In genomic region chr1:248906741-248907661, GRCh38 we compare ENCODE assay signal across 8 cellular contexts. TPM values are rescaled to one million over a fixed set of nuclear protein-coding genes. Genes with fewer than 3 reads are reported as not detected.
DNase-seq lines count a peak whose midpoint lies in the region; ATAC-seq and TF ChIP-seq lines count a peak whose summit lies in the region.

No MANE protein-coding gene starts in this region.

- H3K27me3 ChIP-seq in CD4-positive, alpha-beta T cell (ENCODE audit: control insufficient read depth, insufficient read depth, low read length) = no peaks in the 10 kb centered on the region
- H3K27me3 ChIP-seq in HUES64 (ENCODE audit: insufficient read depth, low read length) (no peaks in the 10 kb centered on the region), mesenchymal stem cell (ENCODE audit: control insufficient read depth in 1 of 2, insufficient read depth in 1 of 2, low read length in 2 of 2) (peaks cover 0 to under 1% of the 10 kb centered on the region in 2 experiments), vagina (no peaks in the 10 kb centered on the region)

- H3K79me1 ChIP-seq in mesenchymal stem cell (replicated peaks; ENCODE audit: low read length, poor library complexity, severe bottlenecking) = peaks cover 33% of the 10 kb centered on the region

- H2BK15ac ChIP-seq in mesenchymal stem cell (ENCODE audit: low read depth, poor library complexity, severe bottlenecking) = peak overlapping the region; percentile 23

- H3K36me3 Mint-ChIP-seq in CD4-positive, alpha-beta T cell (ENCODE audit: low read depth) = peaks cover 16% of the 10 kb centered on the region

- POLR2A ChIA-PET in CD4-positive, alpha-beta T cell (lab: Charles Lee) = interaction anchor here (0.6 to 2.5 kb wide), 6 partner anchors 9 to 81 kb away, joined by 3 to 15 read pairs (median 8); partner anchors contain the start of genes SH3BP5L and ZNF672

- TF ChIP-seq POLR2A in vagina (IDR thresholded peaks at IDR 0.05) = no peak

- CTCF ChIA-PET in CD4-positive, alpha-beta T cell (lab: Charles Lee) = interaction anchor here (1.5 kb wide), 1 partner anchor 48 kb away, joined by 7 read pairs; the partner anchor contains the start of gene ZNF692

- H3K4me3 ChIP-seq in HUES64 (ENCODE audit: low read length) (peak overlapping the region; percentile 78), mesenchymal stem cell (ENCODE audit: insufficient read depth in 1 of 2, low read depth in 1 of 2, low read length in 2 of 2) (peak overlapping the region; percentile 65 to 94), vagina (peak overlapping the region; percentile 66 to 69)

- ATAC-seq in CD4-positive, alpha-beta T cell (ENCODE audit: poor library complexity) = peak; percentile 37
- peak; percentile 15 for ATAC-seq in GM21423 (IDR thresholded peaks at IDR 0.05; ENCODE audit: unreplicated experiment)

- H3K9me3 ChIP-seq in CD4-positive, alpha-beta T cell (ENCODE audit: control insufficient read depth, low read length) = no peaks in the 10 kb centered on the region
- H3K9me3 ChIP-seq in HUES64 (ENCODE audit: insufficient read depth, low read depth, low read length) = no peaks in the 10 kb centered on the region
- H3K9me3 ChIP-seq in mesenchymal stem cell (ENCODE audit: control insufficient read depth, low read length) = no peaks in the 10 kb centered on the region
- H3K9me3 ChIP-seq in vagina = no peaks in the 10 kb centered on the region

- H3K4ac ChIP-seq in mesenchymal stem cell (ENCODE audit: low read depth in 1 of 2, low read length in 2 of 2) = peak overlapping the region in 1 of 2 experiments; percentile 33

- peaks cover 9% of the 10 kb centered on the region; the same call in 1 of the 2 replicates for H3K36me3 ChIP-seq in HUES64 (ENCODE audit: insufficient read depth, low read length)
- peaks cover 0 to 3% of the 10 kb centered on the region in 2 experiments for H3K36me3 ChIP-seq in mesenchymal stem cell (ENCODE audit: control insufficient read depth in 1 of 2, insufficient read depth in 2 of 2, low read depth in 1 of 2, low read length in 2 of 2)
- H3K36me3 ChIP-seq in vagina = no peaks in the 10 kb centered on the region

- peak overlapping the region; percentile 92 for H3K4me3 Mint-ChIP-seq in CD4-positive, alpha-beta T cell

- peak; percentile 11 for TF ChIP-seq CTCF in CD4-positive, alpha-beta T cell (IDR thresholded peaks at IDR 0.05)
- no peak for TF ChIP-seq CTCF in vagina (IDR thresholded peaks at IDR 0.05)

- H2AFZ ChIP-seq in mesenchymal stem cell (ENCODE audit: low read depth, low read length) = no peak overlapping the region

- H3K23ac ChIP-seq in mesenchymal stem cell (ENCODE audit: low read length in 2 of 2) = no peak overlapping the region

- H3K18ac ChIP-seq in mesenchymal stem cell (ENCODE audit: low read depth in 1 of 2, low read length in 2 of 2) = peak overlapping the region; percentile 90 to 94

- H3K4me1 ChIP-seq in HUES64 (ENCODE audit: insufficient read depth, low read length) (peaks cover 19% of the 10 kb centered on the region), mesenchymal stem cell (ENCODE audit: control insufficient read depth, insufficient read depth, low read depth, low read length) (peaks cover 2% of the 10 kb centered on the region), vagina (peaks cover 15% of the 10 kb centered on the region)

- peak overlapping the region; percentile 65 for H3K27ac ChIP-seq in CD4-positive, alpha-beta T cell (ENCODE audit: low read depth, low read length)
- H3K27ac ChIP-seq in HUES64 (ENCODE audit: low read depth, low read length) (peak overlapping the region; percentile 82), mesenchymal stem cell (ENCODE audit: low read length, poor library complexity, severe bottlenecking) (peak overlapping the region; percentile 91), vagina (peak overlapping the region; percentile 92)

- H3K9ac ChIP-seq in HUES64 (ENCODE audit: low read depth, low read length) (peak overlapping the region; percentile 85), mesenchymal stem cell (ENCODE audit: low read length) (peak overlapping the region; percentile 97)

- peaks cover 34% of the 10 kb centered on the region for H3K4me1 Mint-ChIP-seq in CD4-positive, alpha-beta T cell (ENCODE audit: low read depth)

- peak overlapping the region; percentile 94 for H3K4me2 ChIP-seq in mesenchymal stem cell (ENCODE audit: low read length, poor library complexity, severe bottlenecking)

- no peaks in the 10 kb centered on the region for H3K9me3 Mint-ChIP-seq in CD4-positive, alpha-beta T cell

- H2BK5ac ChIP-seq in mesenchymal stem cell (ENCODE audit: low read depth, low read length, poor library complexity, severe bottlenecking) = no peak overlapping the region

- peak overlapping the region; percentile 50 for H4K91ac ChIP-seq in mesenchymal stem cell (ENCODE audit: low read length)

- no peak overlapping the region for H2BK12ac ChIP-seq in mesenchymal stem cell (ENCODE audit: low read length in 2 of 2)

- no peak overlapping the region for H2BK120ac ChIP-seq in mesenchymal stem cell (ENCODE audit: low read depth, low read length)

- DNase-seq in CD4-positive, alpha-beta T cell = no peak
- DNase-seq in cerebellar cortex (ENCODE audit: low spot score) (peak; percentile 13), mesenchymal stem cell (no peak), vagina (ENCODE audit: extremely low spot score in 2 of 2) (no peak), DMS153 treated with DMSO at 0.1 percent for 48 hours (lab: John Stamatoyannopoulos, UW; ENCODE audit: unreplicated experiment) (no peak), 8988T (no peak)

- no peak overlapping the region for H3K14ac ChIP-seq in mesenchymal stem cell (ENCODE audit: low read length in 2 of 2)

- WGBS in HUES64 = 30% methylated on average over 19 of the region's 19 CpGs
- WGBS in mesenchymal stem cell = 26% methylated on average over 19 of the region's 19 CpGs

- H3K27ac Mint-ChIP-seq in CD4-positive, alpha-beta T cell = peak overlapping the region; percentile 98

- intact Hi-C loops in CD4-positive, alpha-beta T cell (cut with DNase I, micrococcal nuclease) = loop anchor here (1.0 kb wide), 4 partner anchors 17 to 81 kb away; partner anchors contain the start of gene ZNF672 (in 1 of the 2)
- intact Hi-C loops in vagina (cut with DNase I) = no loop called here

- H2AK5ac ChIP-seq in mesenchymal stem cell (ENCODE audit: low read length, severe bottlenecking) = peak overlapping the region; percentile 87

- H4K8ac ChIP-seq in mesenchymal stem cell (ENCODE audit: low read length) = peak overlapping the region; percentile 80

- H3K27me3 Mint-ChIP-seq in CD4-positive, alpha-beta T cell = no peaks in the 10 kb centered on the region

RNA-seq across cellular contexts. Expression of gene PGBD2, which starts 1.0 kb away (rescaled TPM):
- total RNA-seq in CD4-positive, alpha-beta T cell = under 1 TPM; 0.78 to 0.85 TPM
- 4.4 TPM for polyA plus RNA-seq in HUES64 (2013, experiment 1 of 2)
- 4.1 TPM for polyA plus RNA-seq in HUES64 (2013, experiment 2 of 2)
- 1.7 TPM for polyA plus RNA-seq in mesenchymal stem cell (2013, experiment 1 of 2)
- polyA plus RNA-seq in mesenchymal stem cell (2013, experiment 2 of 2) = 1.8 TPM
- total RNA-seq in vagina = 12.5 TPM

RNA-seq across cellular contexts. Expression of gene ZNF692, which starts 48.1 kb away (rescaled TPM):
- 10 to 100 TPM; 23.3 to 27.3 TPM for total RNA-seq in CD4-positive, alpha-beta T cell
- 26.5 TPM for polyA plus RNA-seq in HUES64 (2013, experiment 1 of 2)
- 26.2 TPM for polyA plus RNA-seq in HUES64 (2013, experiment 2 of 2)
- polyA plus RNA-seq in mesenchymal stem cell (2013, experiment 1 of 2) = 10.4 TPM
- polyA plus RNA-seq in mesenchymal stem cell (2013, experiment 2 of 2) = 10.5 TPM
- total RNA-seq in vagina = 46.7 TPM
